ENCODE assay signal across 17 cellular contexts in genomic region chr22:44545773-44546172, GRCh38.
"Had no signal": no experiment of that assay in that cellular context is flagged by ENCODE, and none has a peak within 500 bp of the region (broad histone marks: within the 10 kb centered on the region; RNA-seq: fewer than 3 reads in every experiment).

No MANE protein-coding gene starts in this region.

- ATAC-seq: sciatic nerve had no signal

- H3K27ac ChIP-seq: colonic mucosa, spleen, stomach had no signal

- H3K9me3 Mint-ChIP-seq: nephron had no signal

- H3K36me3 Mint-ChIP-seq: naive B cell had no signal

- H3K27me3 ChIP-seq: colonic mucosa had no signal

- H3K4me3 Mint-ChIP-seq: nephron had no signal

- H3K4me3 ChIP-seq: colonic mucosa, spleen, stomach had no signal

- H3K4me1 ChIP-seq: colonic mucosa had no signal

- H3K36me3 ChIP-seq: colonic mucosa, spleen, stomach had no signal

- H3K4me1 Mint-ChIP-seq: naive B cell had no signal

- H3K27ac Mint-ChIP-seq: naive B cell, nephron had no signal

- H3K9me3 ChIP-seq: colonic mucosa, stomach had no signal

- DNase-seq: colonic mucosa; dermis blood vessel endothelial cell; effector CD4-positive, alpha-beta T cell; foreskin melanocyte; hippocampal formation; kidney glomerular epithelial cell; mesendoderm; naive B cell; spleen; stimulated activated CD4-positive, alpha-beta T cell treated with anti-CD3 and anti-CD28 coated beads, Interleukin-15, amount 100 ng/mL, for 24 hours; stimulated activated CD4-positive, alpha-beta T cell treated with anti-CD3 and anti-CD28 coated beads, Interleukin-1b, Interleukin-23, amount 100 ng/mL, for 48 hours; stimulated activated naive CD4-positive, alpha-beta T cell; stomach; substantia nigra; trophoblast cell had no signal
